ENCODE assay signal across 1 cellular context in the genomic region with DNA sequence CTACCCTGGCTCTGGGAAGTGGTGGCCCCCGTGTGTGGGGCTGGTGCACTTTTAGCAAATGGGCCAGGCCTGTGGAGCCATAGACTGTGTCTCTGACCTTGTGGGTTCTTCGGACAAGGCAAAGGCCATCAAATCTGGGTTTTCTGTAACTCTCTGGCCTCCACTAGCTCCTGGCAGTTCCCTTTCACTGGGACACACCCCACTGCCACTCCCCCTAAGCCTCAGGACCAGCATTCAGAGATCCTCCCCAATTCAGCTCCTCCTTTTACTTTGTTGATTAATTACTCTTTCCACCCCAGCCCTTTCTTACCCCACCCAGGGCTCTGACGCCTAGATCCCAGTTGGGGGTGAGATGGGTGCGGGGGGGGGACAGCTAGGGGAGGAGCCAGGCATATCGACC.
TF ChIP-seq lines count a peak whose summit lies in the region.

No MANE protein-coding gene starts in this region.

TF ChIP-seq in GM23338, 12 proteins besides CTCF, POLR2A, EP300 and RAD21:
- TF ChIP-seq, protein P1, sequence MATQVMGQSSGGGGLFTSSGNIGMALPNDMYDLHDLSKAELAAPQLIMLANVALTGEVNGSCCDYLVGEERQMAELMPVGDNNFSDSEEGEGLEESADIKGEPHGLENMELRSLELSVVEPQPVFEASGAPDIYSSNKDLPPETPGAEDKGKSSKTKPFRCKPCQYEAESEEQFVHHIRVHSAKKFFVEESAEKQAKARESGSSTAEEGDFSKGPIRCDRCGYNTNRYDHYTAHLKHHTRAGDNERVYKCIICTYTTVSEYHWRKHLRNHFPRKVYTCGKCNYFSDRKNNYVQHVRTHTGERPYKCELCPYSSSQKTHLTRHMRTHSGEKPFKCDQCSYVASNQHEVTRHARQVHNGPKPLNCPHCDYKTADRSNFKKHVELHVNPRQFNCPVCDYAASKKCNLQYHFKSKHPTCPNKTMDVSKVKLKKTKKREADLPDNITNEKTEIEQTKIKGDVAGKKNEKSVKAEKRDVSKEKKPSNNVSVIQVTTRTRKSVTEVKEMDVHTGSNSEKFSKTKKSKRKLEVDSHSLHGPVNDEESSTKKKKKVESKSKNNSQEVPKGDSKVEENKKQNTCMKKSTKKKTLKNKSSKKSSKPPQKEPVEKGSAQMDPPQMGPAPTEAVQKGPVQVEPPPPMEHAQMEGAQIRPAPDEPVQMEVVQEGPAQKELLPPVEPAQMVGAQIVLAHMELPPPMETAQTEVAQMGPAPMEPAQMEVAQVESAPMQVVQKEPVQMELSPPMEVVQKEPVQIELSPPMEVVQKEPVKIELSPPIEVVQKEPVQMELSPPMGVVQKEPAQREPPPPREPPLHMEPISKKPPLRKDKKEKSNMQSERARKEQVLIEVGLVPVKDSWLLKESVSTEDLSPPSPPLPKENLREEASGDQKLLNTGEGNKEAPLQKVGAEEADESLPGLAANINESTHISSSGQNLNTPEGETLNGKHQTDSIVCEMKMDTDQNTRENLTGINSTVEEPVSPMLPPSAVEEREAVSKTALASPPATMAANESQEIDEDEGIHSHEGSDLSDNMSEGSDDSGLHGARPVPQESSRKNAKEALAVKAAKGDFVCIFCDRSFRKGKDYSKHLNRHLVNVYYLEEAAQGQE (IDR thresholded peaks at IDR 0.05; ENCODE audit: unreplicated experiment) = no peak
- TF ChIP-seq JUNB (IDR thresholded peaks at IDR 0.05; ENCODE audit: unreplicated experiment) = no peak
- TF ChIP-seq EZH2 (IDR thresholded peaks at IDR 0.05; ENCODE audit: low read depth, unreplicated experiment) = no peak
- TF ChIP-seq, protein P2, sequence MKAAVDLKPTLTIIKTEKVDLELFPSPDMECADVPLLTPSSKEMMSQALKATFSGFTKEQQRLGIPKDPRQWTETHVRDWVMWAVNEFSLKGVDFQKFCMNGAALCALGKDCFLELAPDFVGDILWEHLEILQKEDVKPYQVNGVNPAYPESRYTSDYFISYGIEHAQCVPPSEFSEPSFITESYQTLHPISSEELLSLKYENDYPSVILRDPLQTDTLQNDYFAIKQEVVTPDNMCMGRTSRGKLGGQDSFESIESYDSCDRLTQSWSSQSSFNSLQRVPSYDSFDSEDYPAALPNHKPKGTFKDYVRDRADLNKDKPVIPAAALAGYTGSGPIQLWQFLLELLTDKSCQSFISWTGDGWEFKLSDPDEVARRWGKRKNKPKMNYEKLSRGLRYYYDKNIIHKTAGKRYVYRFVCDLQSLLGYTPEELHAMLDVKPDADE (IDR thresholded peaks at IDR 0.05) = no peak
- no peak for TF ChIP-seq POLR2AphosphoS5 (IDR thresholded peaks at IDR 0.05; ENCODE audit: low read depth)
- no peak for TF ChIP-seq STAT1 (IDR thresholded peaks at IDR 0.05; ENCODE audit: unreplicated experiment)
- TF ChIP-seq NANOG (IDR thresholded peaks at IDR 0.05; ENCODE audit: borderline replicate concordance) = no peak
- no peak for TF ChIP-seq EZH2phosphoT487 (IDR thresholded peaks at IDR 0.05; ENCODE audit: unreplicated experiment)
- TF ChIP-seq ZNF114 (CRISPR knock-in tag; IDR thresholded peaks at IDR 0.05) = no peak
